Comparison of ENCODE assay signal across 21 cellular contexts in the genomic region with DNA sequence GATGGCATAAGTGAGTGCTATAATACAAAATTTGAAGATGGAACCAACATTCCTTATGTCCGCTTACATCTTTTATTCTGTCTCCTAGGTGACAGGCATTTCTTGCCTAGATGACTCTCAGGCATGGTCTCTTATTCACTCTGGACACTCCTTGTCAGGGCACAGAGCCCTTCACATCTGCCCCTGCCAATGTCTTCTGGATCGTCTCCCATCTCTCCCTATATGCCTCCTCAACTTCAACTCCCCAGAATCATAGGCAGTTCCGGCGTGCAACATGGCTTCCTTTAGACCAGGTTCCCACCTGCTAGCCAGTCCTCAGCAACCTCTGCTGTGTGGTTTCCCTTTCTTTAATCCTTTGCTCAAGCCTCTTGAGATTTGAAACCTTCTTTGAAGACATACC.
DNase-seq lines count a peak whose midpoint lies in the region; ATAC-seq lines count a peak whose summit lies in the region.
"Had no signal": no experiment of that assay in that cellular context is flagged by ENCODE, and none has a peak within 500 bp of the region (broad histone marks: within the 10 kb centered on the region; RNA-seq: fewer than 3 reads in every experiment).

No MANE protein-coding gene starts in this region.

- H3K27ac Mint-ChIP-seq in activated naive CD8-positive, alpha-beta T cell treated with anti-CD3 and anti-CD28 coated beads, Interleukin-2, amount 50 U/mL, for 24 hours = no peak overlapping the region
- H3K27ac Mint-ChIP-seq: activated T-cell treated with anti-CD3 and anti-CD28 coated beads, Interleukin-2, amount 50 U/mL, for 24 hours; natural killer cell treated with Interleukin-12 subunit alpha and Interleukin-12 subunit beta and Interleukin-15 and Interleukin-18, amount 100 ng/mL, for 72 hours had no signal

- H3K36me3 Mint-ChIP-seq in activated naive CD8-positive, alpha-beta T cell treated with anti-CD3 and anti-CD28 coated beads, Interleukin-2, amount 50 U/mL, for 24 hours (ENCODE audit: low read depth) = no peaks in the 10 kb centered on the region
- H3K36me3 Mint-ChIP-seq: natural killer cell treated with Interleukin-12 subunit alpha and Interleukin-12 subunit beta and Interleukin-15 and Interleukin-18, amount 100 ng/mL, for 72 hours had no signal

- H3K4me3 Mint-ChIP-seq in activated naive CD8-positive, alpha-beta T cell treated with anti-CD3 and anti-CD28 coated beads, Interleukin-2, amount 50 U/mL, for 24 hours = no peak overlapping the region
- H3K4me3 Mint-ChIP-seq: activated T-cell treated with anti-CD3 and anti-CD28 coated beads, Interleukin-2, amount 50 U/mL, for 24 hours; natural killer cell treated with Interleukin-12 subunit alpha and Interleukin-12 subunit beta and Interleukin-15 and Interleukin-18, amount 100 ng/mL, for 72 hours had no signal

- no peaks in the 10 kb centered on the region for H3K9me3 Mint-ChIP-seq in activated naive CD8-positive, alpha-beta T cell treated with anti-CD3 and anti-CD28 coated beads, Interleukin-2, amount 50 U/mL, for 24 hours

- peak in 2 of 3 experiments; percentile 22 to 74 for DNase-seq in NCI-H1417 (lab: John Stamatoyannopoulos, UW)
- DNase-seq in NCI-H1417 treated with DMSO at 0.1 percent for 48 hours (lab: John Stamatoyannopoulos, UW) = no peak
- DNase-seq in ELF-1 (ENCODE audit: low read depth, low spot score) = peak; percentile 22
- DNase-seq in NCI-H2171 (lab: John Stamatoyannopoulos, UW) = peak; percentile 17
- DNase-seq in activated naive CD8-positive, alpha-beta T cell treated with anti-CD3 and anti-CD28 coated beads, Interleukin-2, amount 50 U/mL, for 24 hours = no peak
- no peak for DNase-seq in nucleus accumbens (lab: John Stamatoyannopoulos, UW)
- DNase-seq in medulla oblongata (ENCODE audit: extremely low spot score) = no peak
- DNase-seq: activated CD4-positive, alpha-beta T cell treated with anti-CD3 and anti-CD28 coated beads for 1 hour; activated T-cell treated with anti-CD3 and anti-CD28 coated beads, Interleukin-2, amount 50 U/mL, for 24 hours; cortex of kidney; foreskin keratinocyte; GDM1; hypothalamus; NCI-H1694; NCI-H446 treated with DMSO at 0.1 percent for 48 hours; PC-9; psoas muscle; stimulated activated CD4-positive, alpha-beta T cell treated with anti-CD3 and anti-CD28 coated beads, Interleukin-12 subunit alpha, Interleukin-12 subunit beta, amount 100 ng/mL, for 4 hours; tibial artery had no signal

- ATAC-seq in activated naive CD8-positive, alpha-beta T cell treated with anti-CD3 and anti-CD28 coated beads, Interleukin-2, amount 50 U/mL, for 24 hours = peak; percentile 28
- ATAC-seq in HG02610 (IDR thresholded peaks at IDR 0.05; ENCODE audit: unreplicated experiment) = no peak
- ATAC-seq: foreskin keratinocyte, psoas muscle had no signal

- no peaks in the 10 kb centered on the region for H3K4me1 Mint-ChIP-seq in activated naive CD8-positive, alpha-beta T cell treated with anti-CD3 and anti-CD28 coated beads, Interleukin-2, amount 50 U/mL, for 24 hours

- H3K27me3 Mint-ChIP-seq in activated naive CD8-positive, alpha-beta T cell treated with anti-CD3 and anti-CD28 coated beads, Interleukin-2, amount 50 U/mL, for 24 hours = no peaks in the 10 kb centered on the region
- H3K27me3 Mint-ChIP-seq: activated T-cell treated with anti-CD3 and anti-CD28 coated beads, Interleukin-2, amount 50 U/mL, for 24 hours; natural killer cell treated with Interleukin-12 subunit alpha and Interleukin-12 subunit beta and Interleukin-15 and Interleukin-18, amount 100 ng/mL, for 72 hours had no signal

Comparison
In these comparisons a context has a peak if more than half of its experiments do, and no peak if none do; other contexts are left out.
1. DNase-seq: peak in NCI-H1417 (2 of 3), ELF-1 (single experiment) and NCI-H2171 (single experiment); none in NCI-H1417 treated with DMSO at 0.1 percent for 48 hours (single experiment), activated naive CD8-positive, alpha-beta T cell treated with anti-CD3 and anti-CD28 coated beads, Interleukin-2, amount 50 U/mL, for 24 hours (single experiment), nucleus accumbens (0 of 56) and medulla oblongata (single experiment).